Comparison of ENCODE assay signal across 14 cellular contexts in genomic region chr1:89254658-89255287, GRCh38. TPM values are rescaled to one million over a fixed set of nuclear protein-coding genes. Genes with fewer than 3 reads are reported as not detected.
DNase-seq lines count a peak whose midpoint lies in the region; FAIRE-seq and TF ChIP-seq lines count a peak whose summit lies in the region.
"Had no signal": no experiment of that assay in that cellular context is flagged by ENCODE, and none has a peak within 500 bp of the region (broad histone marks: within the 10 kb centered on the region; RNA-seq: fewer than 3 reads in every experiment).

No MANE protein-coding gene starts in this region.

- intact Hi-C loops in CD4-positive, alpha-beta memory T cell (cut with micrococcal nuclease) = loop anchor here (5.0 kb wide), 1 partner anchor 57 kb away; the partner anchor contains the start of gene GBP4

- H3K36me3 Mint-ChIP-seq in endodermal cell (ENCODE audit: low read depth) = no peaks in the 10 kb centered on the region
- peaks cover 55 to 56% of the 10 kb centered on the region in 2 donors for H3K36me3 Mint-ChIP-seq in CD4-positive, alpha-beta memory T cell

- H3K27me3 ChIP-seq in endodermal cell (ENCODE audit: control insufficient read depth, insufficient read depth, low read length, poor library complexity, severe bottlenecking) = no peaks in the 10 kb centered on the region
- no peaks in the 10 kb centered on the region for H3K27me3 ChIP-seq in CD4-positive, alpha-beta memory T cell (ENCODE audit: insufficient read depth, low read length)
- H3K27me3 ChIP-seq: SJSA1 had no signal

- no peak for FAIRE-seq in urothelium cell line (lab: Jason Lieb, UNC)
- FAIRE-seq: small intestine had no signal

- no peaks in the 10 kb centered on the region for H3K9me3 ChIP-seq in endodermal cell (ENCODE audit: control insufficient read depth, low read length)
- H3K9me3 ChIP-seq in CD4-positive, alpha-beta memory T cell (ENCODE audit: control insufficient read depth in 1 of 2, low read length in 2 of 2) = no peaks in the 10 kb centered on the region
- H3K9me3 ChIP-seq: SJSA1 had no signal

- no peak overlapping the region for H3K4me3 Mint-ChIP-seq in endodermal cell
- no peak overlapping the region for H3K4me3 Mint-ChIP-seq in CD4-positive, alpha-beta memory T cell
- H3K4me3 Mint-ChIP-seq: B cell, nephron progenitor cell had no signal

- peaks cover 1% of the 10 kb centered on the region for H3K4me1 Mint-ChIP-seq in endodermal cell
- H3K4me1 Mint-ChIP-seq in CD4-positive, alpha-beta memory T cell = peaks cover 31 to 63% (median 44%) of the 10 kb centered on the region in 4 donors
- H3K4me1 Mint-ChIP-seq: nephron progenitor cell had no signal

- peak; percentile 68 for DNase-seq in COLO668 (lab: John Stamatoyannopoulos, UW; ENCODE audit: unreplicated experiment)
- DNase-seq in NCI-H1048 (lab: John Stamatoyannopoulos, UW) = peak; percentile 34
- DNase-seq in NCI-H446 (lab: John Stamatoyannopoulos, UW) = peak; percentile 96 to 98
- DNase-seq in dermis microvascular lymphatic vessel endothelial cell (ENCODE audit: low read depth in 2 of 2) = peak; percentile 74 to 85
- no peak for DNase-seq in NCI-H82 treated with DMSO at 0.1 percent for 48 hours (lab: John Stamatoyannopoulos, UW; ENCODE audit: unreplicated experiment)
- no peak for DNase-seq in urothelium cell line (ENCODE audit: low spot score)
- no peak for DNase-seq in endodermal cell
- no peak for DNase-seq in CD4-positive, alpha-beta memory T cell
- DNase-seq: effector CD8-positive, alpha-beta T cell; glutamatergic neuron; nephron progenitor cell; small intestine had no signal

- no peaks in the 10 kb centered on the region for H3K36me3 ChIP-seq in endodermal cell (ENCODE audit: control insufficient read depth, insufficient read depth, low read length)
- H3K36me3 ChIP-seq in CD4-positive, alpha-beta memory T cell (ENCODE audit: insufficient read depth, low read length) = no peaks in the 10 kb centered on the region
- H3K36me3 ChIP-seq: SJSA1 had no signal

- no peaks in the 10 kb centered on the region for H3K9me3 Mint-ChIP-seq in endodermal cell
- H3K9me3 Mint-ChIP-seq in CD4-positive, alpha-beta memory T cell = peaks cover 0 to 17% (median 6%) of the 10 kb centered on the region in 8 donors
- H3K9me3 Mint-ChIP-seq: nephron progenitor cell had no signal

- no peak overlapping the region for H3K4me3 ChIP-seq in endodermal cell (ENCODE audit: low read length)
- no peak overlapping the region for H3K4me3 ChIP-seq in CD4-positive, alpha-beta memory T cell (ENCODE audit: low read length in 2 of 2)
- H3K4me3 ChIP-seq: SJSA1 had no signal

- no peak overlapping the region for H3K27ac Mint-ChIP-seq in endodermal cell
- H3K27ac Mint-ChIP-seq in CD4-positive, alpha-beta memory T cell = peak overlapping the region in 1 of 7 donors; percentile 34
- H3K27ac Mint-ChIP-seq: B cell, nephron progenitor cell had no signal

- no peak overlapping the region for H3K9ac ChIP-seq in endodermal cell (ENCODE audit: extremely low read depth, low read length, poor library complexity, severe bottlenecking)

- no peak overlapping the region for H3K27ac ChIP-seq in endodermal cell (ENCODE audit: low read depth, low read length)
- H3K27ac ChIP-seq in CD4-positive, alpha-beta memory T cell (ENCODE audit: low read depth, low read length) = no peak overlapping the region
- H3K27ac ChIP-seq: SJSA1 had no signal

- H3K4me1 ChIP-seq in endodermal cell (ENCODE audit: control insufficient read depth, insufficient read depth, low read length) = peaks cover under 1% of the 10 kb centered on the region
- H3K4me1 ChIP-seq in CD4-positive, alpha-beta memory T cell (ENCODE audit: insufficient read depth, low read length) = peaks cover 48% of the 10 kb centered on the region
- H3K4me1 ChIP-seq: SJSA1 had no signal

- CTCF ChIA-PET in CD4-positive, alpha-beta memory T cell (lab: Charles Lee; ENCODE audit: partially characterized antibody) = no interaction called here

- POLR2A ChIA-PET in CD4-positive, alpha-beta memory T cell (lab: Charles Lee; ENCODE audit: partially characterized antibody) = no interaction called here

- TF ChIP-seq CTCF in endodermal cell (conservative IDR thresholded peaks at IDR 0.05) = no peak

- WGBS in endodermal cell (ENCODE audit: insufficient coverage in 1 of 2, insufficient read length in 1 of 2), 2 experiments = 90 to 100% methylated on average over 1 to 4 of the region's 4 CpGs

- peaks cover 4% of the 10 kb centered on the region for H3K27me3 Mint-ChIP-seq in endodermal cell (ENCODE audit: insufficient read depth)
- H3K27me3 Mint-ChIP-seq in CD4-positive, alpha-beta memory T cell = no peaks in the 10 kb centered on the region
- H3K27me3 Mint-ChIP-seq: B cell had no signal

RNA-seq across cellular contexts. Expression of gene GBP5, which starts 17.9 kb away (rescaled TPM):
- total RNA-seq in dermis microvascular lymphatic vessel endothelial cell (0.25 and 0.26 TPM in 2 replicates), endodermal cell (not detected)
- not detected for polyA plus RNA-seq in endodermal cell (2013, experiment 1 of 2)
- polyA plus RNA-seq in endodermal cell (2013, experiment 2 of 2) = not detected
- total RNA-seq in CD4-positive, alpha-beta memory T cell = 10 to 100 TPM; 76.3 to 79.2 TPM
- 100 to 1,000 TPM in 1 of 2 donors, 10 to 100 TPM in 1; 37.9 to 124 TPM for polyA plus RNA-seq in CD4-positive, alpha-beta memory T cell

RNA-seq across cellular contexts. Expression of gene GBP4, which starts 56.0 kb away (rescaled TPM):
- total RNA-seq in dermis microvascular lymphatic vessel endothelial cell (2.3 and 7.6 TPM in 2 replicates), endodermal cell (1 to 10 TPM in 1 of 2 donors, under 1 TPM in 1; 0.55 to 2.8 TPM)
- polyA plus RNA-seq in endodermal cell (2013, experiment 1 of 2) = 0.61 TPM
- 0.29 TPM for polyA plus RNA-seq in endodermal cell (2013, experiment 2 of 2)
- total RNA-seq in CD4-positive, alpha-beta memory T cell = 10 to 100 TPM; 48.5 to 49.5 TPM
- 10 to 100 TPM; 36.8 to 54.3 TPM for polyA plus RNA-seq in CD4-positive, alpha-beta memory T cell

Comparison
In these comparisons a context has a peak if more than half of its experiments do, and no peak if none do; other contexts are left out.
1. DNase-seq: peak in COLO668 (single experiment), NCI-H1048 (single experiment), NCI-H446 (2 of 2) and dermis microvascular lymphatic vessel endothelial cell (2 of 2); none in NCI-H82 treated with DMSO at 0.1 percent for 48 hours (single experiment), urothelium cell line (single experiment), endodermal cell (single experiment) and CD4-positive, alpha-beta memory T cell (0 of 5).
2. RNA of gene GBP5, which starts 17.9 kb away (total RNA-seq): 76.3 to 79.2 TPM in CD4-positive, alpha-beta memory T cell; 0.25 to 0.26 TPM in dermis microvascular lymphatic vessel endothelial cell and not detected in endodermal cell; every median in the first group is over 10 times any median in the second.